ENCODE assay signal across 38 cellular contexts in genomic region chr12:66503746-66504145, GRCh38.
"Had no signal": no experiment of that assay in that cellular context is flagged by ENCODE, and none has a peak within 500 bp of the region (broad histone marks: within the 10 kb centered on the region; RNA-seq: fewer than 3 reads in every experiment).

No MANE protein-coding gene starts in this region.

- H3K4me3 ChIP-seq: MG63, Peyer's patch had no signal

- H3K4me1 Mint-ChIP-seq: activated B cell treated with CpG ODN at 0.5 μM for 24 hours; activated naive CD4-positive, alpha-beta T cell treated with anti-CD3 and anti-CD28 coated beads, Interleukin-2, amount 10 ng/mL, durations not matched to agents 7 days and 5 days; activated naive CD8-positive, alpha-beta T cell treated with anti-CD3 and anti-CD28 coated beads, Interleukin-2, amount 50 U/mL, for 24 hours had no signal

- H3K27me3 Mint-ChIP-seq: activated B cell treated with CpG ODN at 0.5 μM for 24 hours; activated CD8-positive, alpha-beta memory T cell treated with anti-CD3 and anti-CD28 coated beads, Interleukin-2, amount 10 ng/mL, durations not matched to agents 7 days and 5 days; activated naive CD4-positive, alpha-beta T cell treated with anti-CD3 and anti-CD28 coated beads, Interleukin-2, amount 10 ng/mL, durations not matched to agents 7 days and 5 days; activated naive CD8-positive, alpha-beta T cell treated with anti-CD3 and anti-CD28 coated beads, Interleukin-2, amount 50 U/mL, for 24 hours; brain had no signal

- H3K4me1 ChIP-seq: Peyer's patch had no signal

- H3K27ac ChIP-seq: Peyer's patch, RWPE1, VCaP had no signal

- H3K4me3 Mint-ChIP-seq: activated B cell treated with CpG ODN at 0.5 μM for 24 hours; activated CD4-positive, alpha-beta memory T cell treated with anti-CD3 and anti-CD28 coated beads for 36 hours; activated CD8-positive, alpha-beta memory T cell treated with anti-CD3 and anti-CD28 coated beads, Interleukin-2, amount 10 ng/mL, durations not matched to agents 7 days and 5 days; activated naive CD4-positive, alpha-beta T cell treated with anti-CD3 and anti-CD28 coated beads, Interleukin-2, amount 10 ng/mL, durations not matched to agents 7 days and 5 days; activated naive CD8-positive, alpha-beta T cell; activated naive CD8-positive, alpha-beta T cell treated with anti-CD3 and anti-CD28 coated beads, Interleukin-2, amount 50 U/mL, for 24 hours; brain had no signal

- H3K36me3 ChIP-seq: MG63, Peyer's patch had no signal

- H3K9me3 Mint-ChIP-seq: activated B cell treated with CpG ODN at 0.5 μM for 24 hours; activated CD4-positive, alpha-beta memory T cell treated with anti-CD3 and anti-CD28 coated beads for 36 hours; activated naive CD4-positive, alpha-beta T cell treated with anti-CD3 and anti-CD28 coated beads, Interleukin-2, amount 10 ng/mL, durations not matched to agents 7 days and 5 days; activated naive CD8-positive, alpha-beta T cell treated with anti-CD3 and anti-CD28 coated beads, Interleukin-2, amount 50 U/mL, for 24 hours had no signal

- ATAC-seq: activated CD8-positive, alpha-beta memory T cell treated with anti-CD3 and anti-CD28 coated beads, Interleukin-2, amount 10 ng/mL, durations not matched to agents 7 days and 5 days; activated naive CD8-positive, alpha-beta T cell treated with anti-CD3 and anti-CD28 coated beads, Interleukin-2, amount 50 U/mL, for 24 hours; PC-3; Right ventricle myocardium inferior had no signal

- H3K27ac Mint-ChIP-seq: activated B cell treated with CpG ODN at 0.5 μM for 24 hours; activated CD4-positive, alpha-beta memory T cell treated with anti-CD3 and anti-CD28 coated beads for 36 hours; activated CD8-positive, alpha-beta memory T cell treated with anti-CD3 and anti-CD28 coated beads, Interleukin-2, amount 10 ng/mL, durations not matched to agents 7 days and 5 days; activated naive CD4-positive, alpha-beta T cell treated with anti-CD3 and anti-CD28 coated beads, Interleukin-2, amount 10 ng/mL, durations not matched to agents 7 days and 5 days; activated naive CD8-positive, alpha-beta T cell; activated naive CD8-positive, alpha-beta T cell treated with anti-CD3 and anti-CD28 coated beads, Interleukin-2, amount 50 U/mL, for 24 hours; brain had no signal

- H3K27me3 ChIP-seq: MG63, Peyer's patch had no signal

- H3K36me3 Mint-ChIP-seq: activated CD4-positive, alpha-beta memory T cell treated with anti-CD3 and anti-CD28 coated beads for 36 hours; activated CD8-positive, alpha-beta memory T cell treated with anti-CD3 and anti-CD28 coated beads, Interleukin-2, amount 10 ng/mL, durations not matched to agents 7 days and 5 days; activated naive CD4-positive, alpha-beta T cell treated with anti-CD3 and anti-CD28 coated beads, Interleukin-2, amount 10 ng/mL, durations not matched to agents 7 days and 5 days had no signal

- DNase-seq: activated B cell treated with CpG ODN at 0.5 μM for 24 hours; activated CD4-positive, alpha-beta memory T cell treated with anti-CD3 and anti-CD28 coated beads for 36 hours; activated CD4-positive, alpha-beta T cell treated with anti-CD3 and anti-CD28 coated beads for 4 hours; activated CD4-positive, alpha-beta T cell treated with anti-CD3 and anti-CD28 coated beads, Interleukin-2, amount 50 U/mL, for 1 hour; activated CD4-positive, CD25-positive, alpha-beta regulatory T cell treated with anti-CD3 and anti-CD28 coated beads, Interleukin-2, amount 50 U/mL, for 72 hours; activated CD8-positive, alpha-beta memory T cell treated with anti-CD3 and anti-CD28 coated beads for 24 hours; activated CD8-positive, alpha-beta memory T cell treated with anti-CD3 and anti-CD28 coated beads, Interleukin-2, amount 10 ng/mL, durations not matched to agents 7 days and 5 days; activated CD8-positive, alpha-beta memory T cell treated with anti-CD3 and anti-CD28 coated beads, Interleukin-2, amount 50 U/mL, for 48 hours; activated effector memory CD4-positive, alpha-beta T cell treated with Interleukin-2 at 50 U/mL for 16 hours; activated naive CD4-positive, alpha-beta T cell treated with anti-CD3 and anti-CD28 coated beads, Interleukin-2, amount 10 ng/mL, durations not matched to agents 7 days and 5 days; activated naive CD8-positive, alpha-beta T cell treated with anti-CD3 and anti-CD28 coated beads, Interleukin-2, amount 50 U/mL, for 24 hours; activated T-cell treated with anti-CD3 and anti-CD28 coated beads, Interleukin-2, amount 50 U/mL, for 48 hours; Kasumi-1; KG1; MG63; NCI-H1048; NCI-H1105 treated with DMSO at 0.1 percent for 48 hours; NCI-H1436; NCI-H1694 treated with DMSO at 0.1 percent for 48 hours; NCI-H2029; NCI-H2107; NCI-H2171; NCI-H510A; NCI-H526; NCI-H748 treated with DMSO at 0.1 percent for 48 hours; NK-92 treated with Interleukin-12 subunit alpha and Interleukin-12 subunit beta, amount 100 ng/mL, for 24 hours; PC-3; Peyer's patch; SIG-M5; SW 1271; T-helper 1 cell; T-helper 2 cell; T-helper 9 cell had no signal
